22 cellular contexts compared by ENCODE assay signal in genomic region chrX:129724767-129725166, GRCh38. TPM values are rescaled to one million over a fixed set of nuclear protein-coding genes. Genes with fewer than 3 reads are reported as not detected.
DNase-seq lines count a peak whose midpoint lies in the region; ATAC-seq and TF ChIP-seq lines count a peak whose summit lies in the region.
"Had no signal": no experiment of that assay in that cellular context is flagged by ENCODE, and none has a peak within 500 bp of the region (broad histone marks: within the 10 kb centered on the region; RNA-seq: fewer than 3 reads in every experiment).

No MANE protein-coding gene starts in this region.

- H3K9me2 ChIP-seq in GM23338 (ENCODE audit: insufficient read depth) = no peaks in the 10 kb centered on the region
- H3K9me2 ChIP-seq in SK-N-SH = no peaks in the 10 kb centered on the region

- H3K36me3 ChIP-seq in GM23338 (ENCODE audit: insufficient read depth) (no peaks in the 10 kb centered on the region), SK-N-SH (replicated peaks in 1 of 2; ENCODE audit: control insufficient read depth in 1 of 2, insufficient read depth in 2 of 2, low read length in 1 of 2) (no peaks in the 10 kb centered on the region)
- H3K36me3 ChIP-seq: BE2C, MG63 had no signal

- no peak for TF ChIP-seq RAD21 in SK-N-SH (IDR thresholded peaks at IDR 0.05; ENCODE audit: low read length)

- H2AFZ ChIP-seq in GM23338 = no peak overlapping the region
- H2AFZ ChIP-seq in SK-N-SH (ENCODE audit: low read depth) = no peak overlapping the region

- H3K4me1 Mint-ChIP-seq in GM23338 (peaks cover 20% of the 10 kb centered on the region), T-cell (peaks cover 22 to 45% (median 44%) of the 10 kb centered on the region in 3 donors)

- no peak overlapping the region for H3K27ac Mint-ChIP-seq in GM23338
- H3K27ac Mint-ChIP-seq in T-cell = peak overlapping the region in 1 of 2 donors; percentile 30
- H3K27ac Mint-ChIP-seq: CD14-positive monocyte had no signal

- H3K9ac ChIP-seq in SK-N-SH = no peak overlapping the region

- CTCF ChIA-PET in T-cell (lab: Charles Lee) = interaction anchor here in 1 of 2 donors (0.6 to 0.8 kb wide), 2 partner anchors 58 to 362 kb away, joined by 3 read pairs; no protein-coding TSS in a partner anchor
- CTCF ChIA-PET in SK-N-SH (lab: Yijun Ruan, JAX) = interaction anchor here (0.5 to 4.9 kb wide), 10 partner anchors 12 to 336 kb away, joined by 3 to 119 read pairs (median 8); no protein-coding TSS in a partner anchor

- H3F3A ChIP-seq in GM23338 (replicated peaks; ENCODE audit: low read depth) (no peaks in the 10 kb centered on the region), SK-N-SH (replicated peaks; ENCODE audit: insufficient read depth) (no peaks in the 10 kb centered on the region)

- ATAC-seq in GM23338 (no peak), T-cell (replicated peaks in 1 of 4) (no peak)
- ATAC-seq: HepG2, PC-3 had no signal

- 58% methylated on average over 4 of the region's 4 CpGs for WGBS in SK-N-SH (ENCODE audit: low lambda C conversion rate)

- H4K20me1 ChIP-seq in GM23338 (replicated peaks; ENCODE audit: insufficient read depth) = no peaks in the 10 kb centered on the region
- H4K20me1 ChIP-seq in SK-N-SH (ENCODE audit: insufficient read depth) = no peaks in the 10 kb centered on the region

- no peaks in the 10 kb centered on the region; the same call in 2 of the 3 replicates for H3K9me3 Mint-ChIP-seq in GM23338
- H3K9me3 Mint-ChIP-seq in T-cell = no peaks in the 10 kb centered on the region
- H3K9me3 Mint-ChIP-seq: CD14-positive monocyte; CD8-positive, alpha-beta memory T cell had no signal

- H3K27me3 ChIP-seq in GM23338 (ENCODE audit: insufficient read depth) (no peaks in the 10 kb centered on the region), SK-N-SH (ENCODE audit: insufficient read depth) (peaks cover 9% of the 10 kb centered on the region)
- H3K27me3 ChIP-seq: BE2C, MG63 had no signal

- H3K36me3 Mint-ChIP-seq in GM23338 (ENCODE audit: low read depth) = no peaks in the 10 kb centered on the region
- no peaks in the 10 kb centered on the region for H3K36me3 Mint-ChIP-seq in T-cell
- H3K36me3 Mint-ChIP-seq: CD14-positive monocyte; CD8-positive, alpha-beta memory T cell had no signal

- POLR2A ChIA-PET in T-cell (lab: Charles Lee) (no interaction called here), SK-N-SH (lab: Yijun Ruan, JAX) (no interaction called here)

- H3K4me3 Mint-ChIP-seq in GM23338 (no peak overlapping the region), T-cell (no peak overlapping the region)
- H3K4me3 Mint-ChIP-seq: CD14-positive monocyte; CD8-positive, alpha-beta memory T cell had no signal

- H3K27me3 Mint-ChIP-seq in GM23338 (ENCODE audit: insufficient read depth, low read depth, poor library complexity) = peaks cover 4% of the 10 kb centered on the region
- peaks cover 0 to 3% of the 10 kb centered on the region in 2 donors for H3K27me3 Mint-ChIP-seq in T-cell

- no peaks in the 10 kb centered on the region for H3K9me3 ChIP-seq in SK-N-SH
- H3K9me3 ChIP-seq: BE2C, MG63 had no signal

- no peak overlapping the region for H3K4me2 ChIP-seq in GM23338
- no peak overlapping the region for H3K4me2 ChIP-seq in SK-N-SH

- no peak for TF ChIP-seq EP300 in SK-N-SH (IDR thresholded peaks at IDR 0.05; ENCODE audit: borderline replicate concordance in 1 of 2, low read depth in 1 of 2, low read length in 1 of 2)

- TF ChIP-seq CTCF in GM23338 (conservative IDR thresholded peaks at IDR 0.05; ENCODE audit: low read depth in 2 of 2) (no peak), SK-N-SH (IDR thresholded peaks at IDR 0.05) (no peak)

- no peaks in the 10 kb centered on the region for H3K79me2 ChIP-seq in GM23338 (replicated peaks; ENCODE audit: insufficient read depth)
- H3K79me2 ChIP-seq in SK-N-SH (ENCODE audit: insufficient read depth) = no peaks in the 10 kb centered on the region

- no peak overlapping the region for H3K27ac ChIP-seq in GM23338 (ENCODE audit: low read depth)
- no peak overlapping the region for H3K27ac ChIP-seq in SK-N-SH (ENCODE audit: low read depth in 2 of 2, low read length in 1 of 2)

- H3K4me3 ChIP-seq in GM23338 (no peak overlapping the region), SK-N-SH (ENCODE audit: low read depth in 2 of 2, low read length in 1 of 2) (no peak overlapping the region)
- H3K4me3 ChIP-seq: MG63 had no signal

- H3K4me1 ChIP-seq in GM23338 (ENCODE audit: insufficient read depth) = peaks cover 3% of the 10 kb centered on the region; the same call in 1 of the 2 replicates
- no peaks in the 10 kb centered on the region; a peak in 1 of 4 replicates for H3K4me1 ChIP-seq in SK-N-SH (ENCODE audit: control insufficient read depth in 1 of 2, insufficient read depth in 2 of 2, low read depth in 1 of 2, low read length in 1 of 2)
- H3K4me1 ChIP-seq: BE2C had no signal

- peak; percentile 35 for DNase-seq in DMS53 (lab: John Stamatoyannopoulos, UW)
- no peak for DNase-seq in DMS53 treated with DMSO at 0.1 percent for 48 hours (lab: John Stamatoyannopoulos, UW; ENCODE audit: unreplicated experiment)
- DNase-seq in GM23338 (ENCODE audit: low spot score) = peak; percentile 1
- peak; percentile 48 for DNase-seq in dermis blood vessel endothelial cell
- peak; percentile 6 for DNase-seq in mesenteric fat pad (ENCODE audit: low spot score)
- DNase-seq in T-cell = no peak
- no peak for DNase-seq in SK-N-SH
- DNase-seq: 8988T; ACHN; BE2C; CD8-positive, alpha-beta memory T cell; DMS 273 treated with DMSO at 0.1 percent for 48 hours; MG63; NCI-H2029; NCI-H446 treated with DMSO at 0.1 percent for 48 hours; NCI-H526; NCI-H82; NK-92 treated with Interleukin-12 subunit alpha and Interleukin-12 subunit beta, amount 100 ng/mL, for 24 hours; PC-3 had no signal

TF ChIP-seq in GM23338, 12 proteins besides CTCF, POLR2A, EP300 and RAD21 (continues in another document):
- no peak for TF ChIP-seq ZNF114 (CRISPR knock-in tag; IDR thresholded peaks at IDR 0.05)

TF ChIP-seq in SK-N-SH, 30 proteins besides CTCF, POLR2A, EP300 and RAD21:
- no peak for TF ChIP-seq CHD2 (IDR thresholded peaks at IDR 0.05; ENCODE audit: low read length, partially characterized antibody)

RNA-seq across cellular contexts. Expression of gene XPNPEP2, which starts 14.0 kb away (rescaled TPM):
- total RNA-seq in GM23338 (2014; rRNA removed; shearing (Covaris generic)) = not detected in 2 replicates
- not detected in 2 replicates for polyA plus RNA-seq in GM23338 (2016; fragmentation: Nextera tagmentation; extraction: Ambion mirVana)
- not detected in 2 replicates for total RNA-seq in dermis blood vessel endothelial cell
- 9.6 TPM for total RNA-seq in mesenteric fat pad
- under 1 TPM in 4 of 5 donors, not detected in 1; 0.20 to 0.84 (median 0.37) TPM for total RNA-seq in T-cell
- 0.19 and 0.21 TPM in 2 replicates for polyA plus RNA-seq in SK-N-SH (2012; rRNA removed)
- polyA plus RNA-seq in SK-N-SH (2012; cell fraction: cytosol; rRNA removed) = 0.04 and 0.20 TPM in 2 replicates
- polyA plus RNA-seq in SK-N-SH (2012; cell fraction: nucleus; rRNA removed) = 0.11 and 0.12 TPM in 2 replicates
- total RNA-seq: HT1080, PC-3 had no signal
- polyA plus RNA-seq: CD14-positive monocyte had no signal

RNA-seq across cellular contexts. Expression of gene SASH3, which starts 55.0 kb away (rescaled TPM):
- total RNA-seq in GM23338 (2014; rRNA removed; shearing (Covaris generic)) = not detected in 2 replicates
- polyA plus RNA-seq in GM23338 (2016; fragmentation: Nextera tagmentation; extraction: Ambion mirVana) (0.18 and 0.26 TPM in 2 replicates), SK-N-SH (2012; rRNA removed) (not detected in 2 replicates)
- total RNA-seq in dermis blood vessel endothelial cell (not detected in 2 replicates), mesenteric fat pad (24.3 TPM), T-cell (100 to 1,000 TPM; 102 to 163 (median 142) TPM)
- polyA plus RNA-seq in SK-N-SH (2012; cell fraction: cytosol; rRNA removed) = not detected in 2 replicates
- polyA plus RNA-seq in SK-N-SH (2012; cell fraction: nucleus; rRNA removed) = not detected in 2 replicates
- total RNA-seq: HepG2, HT1080, PC-3 had no signal

Comparison
In these comparisons a context has a peak if more than half of its experiments do, and no peak if none do; other contexts are left out.
1. DNase-seq: peak in DMS53 (single experiment), GM23338 (single experiment), dermis blood vessel endothelial cell (single experiment) and mesenteric fat pad (single experiment); none in DMS53 treated with DMSO at 0.1 percent for 48 hours (single experiment), T-cell (0 of 34) and SK-N-SH (single experiment).
2. RNA of gene SASH3, which starts 55.0 kb away (total RNA-seq): 102 to 163 TPM in T-cell and 24.3 TPM in mesenteric fat pad (single experiment); not detected in GM23338 and not detected in dermis blood vessel endothelial cell; every median in the first group is over 10 times any median in the second.